ENCODE assay signal across 14 cellular contexts in the genomic region with DNA sequence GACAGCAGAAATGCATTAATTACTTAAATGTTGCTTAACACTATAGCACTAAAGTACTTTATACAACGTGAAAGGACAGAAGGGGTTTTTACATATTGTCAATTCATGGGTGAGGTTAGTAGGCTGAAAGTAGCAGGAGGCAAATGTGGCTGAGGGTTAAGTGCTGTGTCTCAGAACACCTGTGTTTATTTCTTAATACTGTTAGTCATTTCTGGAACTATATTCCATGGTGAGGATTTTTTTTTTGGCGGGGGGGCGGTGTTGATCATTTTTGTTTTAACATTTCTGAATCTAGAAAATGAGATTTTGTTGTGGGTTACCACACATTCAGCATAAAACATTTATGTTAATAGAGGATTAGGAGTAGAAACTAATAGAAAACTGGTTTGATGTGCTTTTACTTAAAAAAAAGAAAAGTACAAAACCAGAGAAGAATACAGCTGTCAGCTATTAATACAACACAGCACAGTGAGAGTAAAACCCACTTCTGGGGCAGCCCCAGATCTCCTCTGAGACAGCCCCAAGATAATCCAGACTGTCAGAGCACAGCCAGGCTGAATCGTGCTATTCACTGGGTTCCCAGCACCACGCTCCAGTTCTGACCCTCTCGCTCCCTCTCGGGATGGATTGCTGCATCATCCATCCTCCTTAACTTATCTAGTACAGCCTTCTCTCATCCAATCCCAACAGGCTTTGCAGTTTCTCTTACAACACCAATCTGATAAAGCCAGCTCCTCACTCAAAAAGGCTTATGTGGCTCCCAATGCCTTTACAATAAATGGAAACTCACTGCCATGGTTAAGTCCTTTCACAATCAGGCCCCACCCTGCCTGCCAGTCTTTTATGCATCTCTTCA.
DNase-seq lines count a peak whose midpoint lies in the region; ATAC-seq and TF ChIP-seq lines count a peak whose summit lies in the region.
"Had no signal": no experiment of that assay in that cellular context is flagged by ENCODE, and none has a peak within 500 bp of the region (broad histone marks: within the 10 kb centered on the region; RNA-seq: fewer than 3 reads in every experiment).

No MANE protein-coding gene starts in this region.

- H3K27me3 ChIP-seq in SU-DHL-6 (ENCODE audit: low read length), result no peaks in the 10 kb centered on the region

- no peaks in the 10 kb centered on the region for H3F3A ChIP-seq in SU-DHL-6 (ENCODE audit: insufficient read depth)

- H3K4me3 ChIP-seq in SU-DHL-6 (ENCODE audit: insufficient read depth, low read length, poor library complexity, severe bottlenecking), result no peak overlapping the region
- H3K4me3 ChIP-seq: mucosa of descending colon had no signal

- no peak for DNase-seq in occipital lobe (lab: John Stamatoyannopoulos, UW)
- no peak for DNase-seq in DMS53 (lab: John Stamatoyannopoulos, UW)
- DNase-seq in SK-N-DZ (ENCODE audit: low spot score), result no peak
- DNase-seq: activated CD4-positive, alpha-beta T cell treated with anti-CD3 and anti-CD28 coated beads, Interleukin-2, amount 50 U/mL, for 4 hours; cortex of kidney; hippocampal formation; mucosa of descending colon; SHP77 treated with DMSO at 0.1 percent for 48 hours had no signal

- H2AFZ ChIP-seq in SU-DHL-6 (ENCODE audit: low read depth, low read length, severe bottlenecking), result peak overlapping the region; percentile 14

- no peak for TF ChIP-seq CTCF in SU-DHL-6 (IDR thresholded peaks at IDR 0.05; ENCODE audit: insufficient read depth, low read length, poor library complexity, severe bottlenecking)

- no peaks in the 10 kb centered on the region for H3K36me3 ChIP-seq in SU-DHL-6 (ENCODE audit: low read length)

- H3K9me3 ChIP-seq in SU-DHL-6 (ENCODE audit: insufficient read depth, low read length), result no peaks in the 10 kb centered on the region
- H3K9me3 ChIP-seq: mucosa of descending colon had no signal

- no peak overlapping the region; the same call in 1 of the 2 replicates for H3K9ac ChIP-seq in SU-DHL-6 (ENCODE audit: low read length)

- H3K9me2 ChIP-seq in SU-DHL-6 (replicated peaks; ENCODE audit: insufficient read depth, low read length), result no peaks in the 10 kb centered on the region

- ATAC-seq in GM18517 (IDR thresholded peaks at IDR 0.05; ENCODE audit: unreplicated experiment) (peak; percentile 68), GM21381 (IDR thresholded peaks at IDR 0.05; ENCODE audit: unreplicated experiment) (peak; percentile 67), HG03025 (IDR thresholded peaks at IDR 0.05; ENCODE audit: low FRiP score, unreplicated experiment) (peak; percentile 76)
- no peak for ATAC-seq in activated CD4-positive, CD25-positive, alpha-beta regulatory T cell treated with anti-CD3 and anti-CD28 coated beads, Interleukin-2, amount 50 U/mL, for 24 hours
- ATAC-seq: mucosa of descending colon had no signal

- H3K79me2 ChIP-seq in SU-DHL-6 (ENCODE audit: insufficient read depth, low read length), result no peaks in the 10 kb centered on the region

- peak overlapping the region; percentile 76 for H3K27ac ChIP-seq in SU-DHL-6 (ENCODE audit: low read depth, low read length)
- H3K27ac ChIP-seq: C4-2B had no signal

- no peaks in the 10 kb centered on the region for H4K20me1 ChIP-seq in SU-DHL-6 (ENCODE audit: low read depth, low read length)

- peak overlapping the region; percentile 46 for H3K4me2 ChIP-seq in SU-DHL-6 (ENCODE audit: low read depth, low read length, poor library complexity, severe bottlenecking)

Comparison
In these comparisons a context has a peak if more than half of its experiments do, and no peak if none do; other contexts are left out.
1. ATAC-seq: peak in GM18517 (single experiment), GM21381 (single experiment) and HG03025 (single experiment); none in activated CD4-positive, CD25-positive, alpha-beta regulatory T cell treated with anti-CD3 and anti-CD28 coated beads, Interleukin-2, amount 50 U/mL, for 24 hours (0 of 2).